Comparison of ENCODE assay signal across 8 cellular contexts in the genomic region with DNA sequence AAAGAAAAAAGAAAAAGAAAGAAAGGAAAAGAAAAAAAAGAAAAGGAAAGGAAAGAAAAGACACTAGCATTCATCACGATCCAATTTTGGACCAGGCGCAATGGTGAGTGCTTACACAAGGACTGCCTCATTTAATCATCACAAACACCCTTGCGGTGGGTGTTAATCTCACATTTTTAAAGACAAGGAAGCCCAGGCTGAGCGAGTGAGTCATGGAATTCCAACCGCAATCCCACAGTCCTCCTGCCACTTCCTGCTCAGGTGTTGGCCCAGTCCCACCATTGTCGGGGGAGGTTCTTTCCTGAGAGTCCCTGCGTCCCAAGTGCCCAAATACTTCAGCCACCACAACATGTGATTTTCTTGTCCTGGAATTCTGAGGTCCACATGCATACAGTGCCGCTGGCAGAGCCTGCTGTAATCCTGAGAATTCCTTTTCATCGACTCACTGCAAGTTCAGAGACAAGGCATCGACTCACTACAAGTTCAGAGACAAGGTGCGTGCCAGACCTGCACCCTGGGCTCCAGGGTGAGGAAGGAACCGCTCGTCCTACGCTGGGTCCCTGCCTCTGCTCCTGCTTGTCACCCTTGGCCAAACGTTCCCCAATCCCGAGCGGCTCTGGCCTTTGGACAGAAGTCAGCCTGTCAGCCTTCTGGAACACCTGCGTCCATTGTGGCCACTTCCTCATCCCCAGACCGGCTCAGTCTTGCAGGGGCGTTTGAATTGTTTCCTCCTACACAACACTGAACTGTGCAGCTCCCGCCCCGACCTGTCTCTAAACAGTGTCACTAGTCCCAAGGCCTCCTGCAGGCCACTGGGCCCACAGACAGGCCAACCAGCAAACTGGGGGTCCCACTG. TPM values are rescaled to one million over a fixed set of nuclear protein-coding genes. Genes with fewer than 3 reads are reported as not detected.
DNase-seq lines count a peak whose midpoint lies in the region; ATAC-seq, FAIRE-seq and TF ChIP-seq lines count a peak whose summit lies in the region.
"Had no signal": no experiment of that assay in that cellular context is flagged by ENCODE, and none has a peak within 500 bp of the region (broad histone marks: within the 10 kb centered on the region; RNA-seq: fewer than 3 reads in every experiment).

No MANE protein-coding gene starts in this region.

- H3K4me3 ChIP-seq in hepatocyte = no peak overlapping the region
- no peak overlapping the region for H3K4me3 ChIP-seq in ovary

- H3K9me2 ChIP-seq in hepatocyte (replicated peaks; ENCODE audit: insufficient read depth) = no peaks in the 10 kb centered on the region

- no peak for TF ChIP-seq CTCF in hepatocyte (IDR thresholded peaks at IDR 0.05; ENCODE audit: poor library complexity)
- TF ChIP-seq CTCF in ovary (IDR thresholded peaks at IDR 0.05) = no peak

- ATAC-seq in GM21526 (IDR thresholded peaks at IDR 0.05; ENCODE audit: low FRiP score, unreplicated experiment) = no peak

- intact Hi-C loops in ovary (cut with DNase I) = no loop called here

- WGBS in hepatocyte (ENCODE audit: low lambda C conversion rate, missing lambda C conversion rate) = 46% methylated on average over 22 of the region's 22 CpGs
- 32 to 43% (median 35%) methylated on average over 22 of the region's 22 CpGs for WGBS in ovary, 3 donors

- H3K4me1 ChIP-seq in hepatocyte (ENCODE audit: insufficient read depth) = peaks cover 5% of the 10 kb centered on the region
- H3K4me1 ChIP-seq in ovary (ENCODE audit: insufficient read depth) = no peaks in the 10 kb centered on the region

- H3K27me3 ChIP-seq in hepatocyte (no peaks in the 10 kb centered on the region), ovary (no peaks in the 10 kb centered on the region)

- peak; percentile 95 for DNase-seq in H54 (ENCODE audit: insufficient read length, low spot score)
- peak; percentile 81 for DNase-seq in T1000 (lab: John Stamatoyannopoulos, UW)
- peak; percentile 70 for DNase-seq in hepatocyte (ENCODE audit: low spot score)
- DNase-seq in stromal cell of bone marrow (ENCODE audit: low read depth) = peak; percentile 72
- no peak for DNase-seq in stimulated activated CD4-positive, alpha-beta T cell treated with anti-CD3 and anti-CD28 coated beads, Interleukin-12 subunit alpha, Interleukin-12 subunit beta, amount 100 ng/mL, for 4 hours
- no peak for DNase-seq in ovary
- DNase-seq: NCI-H2107 had no signal

- H3K27ac ChIP-seq in hepatocyte = peak overlapping the region; percentile 76
- H3K27ac ChIP-seq in ovary = no peak overlapping the region

- no peaks in the 10 kb centered on the region for H3K79me2 ChIP-seq in hepatocyte

- no peak overlapping the region for H2AFZ ChIP-seq in hepatocyte

- H3K9me3 ChIP-seq in hepatocyte (ENCODE audit: low read depth) = no peaks in the 10 kb centered on the region
- no peaks in the 10 kb centered on the region for H3K9me3 ChIP-seq in ovary

- peak; percentile 93 for FAIRE-seq in H54 (lab: Jason Lieb, UNC)

- no peak for TF ChIP-seq POLR2A in H54 (IDR thresholded peaks at IDR 0.05; ENCODE audit: low read depth, low read length)
- TF ChIP-seq POLR2A in ovary (IDR thresholded peaks at IDR 0.05) = no peak

- no peak for TF ChIP-seq EP300 in ovary (IDR thresholded peaks at IDR 0.05)

- H3K36me3 ChIP-seq in hepatocyte (replicated peaks; ENCODE audit: insufficient read depth, low read depth) = no peaks in the 10 kb centered on the region
- H3K36me3 ChIP-seq in ovary = no peaks in the 10 kb centered on the region

- peak overlapping the region; percentile 36 for H3K4me2 ChIP-seq in hepatocyte

- no peaks in the 10 kb centered on the region for H4K20me1 ChIP-seq in hepatocyte (ENCODE audit: insufficient read depth, poor library complexity, severe bottlenecking)

RNA-seq across cellular contexts. Expression of a gene that starts 5.8 kb away (rescaled TPM):
- 4.3 and 5.4 TPM in 2 replicates for total RNA-seq in hepatocyte
- 4.9 and 7.9 TPM in 2 replicates for polyA plus RNA-seq in hepatocyte
- total RNA-seq in ovary = 1 to 10 TPM in 1 of 7 donors, under 1 TPM in 3, not detected in 3; 0.32 to 1.0 (median 0.45) TPM
- polyA plus RNA-seq in ovary = 1 to 10 TPM in 1 of 2 donors, under 1 TPM in 1; 0.28 to 1.8 TPM

RNA-seq across cellular contexts. Expression of a gene that starts 18.8 kb away (rescaled TPM):
- total RNA-seq in hepatocyte (not detected in 2 replicates), ovary (1 to 10 TPM in 3 of 7 donors, under 1 TPM in 1, not detected in 3; 0.87 to 9.3 (median 2.4) TPM)
- polyA plus RNA-seq in hepatocyte (not detected in 2 replicates), ovary (under 1 TPM in 1 of 2 donors, not detected in 1; 0.53 TPM)

RNA-seq across cellular contexts. Expression of a gene that starts 22.1 kb away (rescaled TPM):
- total RNA-seq in hepatocyte (50.0 and 60.2 TPM in 2 replicates), ovary (1 to 10 TPM in 4 of 7 donors, under 1 TPM in 1, not detected in 2; 0.60 to 7.2 (median 1.3) TPM)
- polyA plus RNA-seq in hepatocyte (66.3 and 100 TPM in 2 replicates), ovary (under 1 TPM in 1 of 2 donors, not detected in 1; 0.10 TPM)

RNA-seq across cellular contexts. Expression of a gene that starts 37.6 kb away (rescaled TPM):
- total RNA-seq in hepatocyte (not detected in 2 replicates), ovary (under 1 TPM in 1 of 7 donors, not detected in 6; 0.20 TPM)
- polyA plus RNA-seq in hepatocyte (not detected in 2 replicates), ovary (not detected)

RNA-seq across cellular contexts. Expression of a gene that starts 47.1 kb away (rescaled TPM):
- 31.6 and 45.1 TPM in 2 replicates for total RNA-seq in hepatocyte
- polyA plus RNA-seq in hepatocyte = 33.1 and 40.0 TPM in 2 replicates
- 10 to 100 TPM; 24.7 to 46.0 (median 30.6) TPM for total RNA-seq in ovary
- 10 to 100 TPM in 1 of 2 donors, 1 to 10 TPM in 1; 3.0 to 50.9 TPM for polyA plus RNA-seq in ovary

Comparison
In these comparisons a context has a peak if more than half of its experiments do, and no peak if none do; other contexts are left out.
1. DNase-seq: peak in H54 (single experiment), T1000 (single experiment), hepatocyte (single experiment) and stromal cell of bone marrow (single experiment); none in stimulated activated CD4-positive, alpha-beta T cell treated with anti-CD3 and anti-CD28 coated beads, Interleukin-12 subunit alpha, Interleukin-12 subunit beta, amount 100 ng/mL, for 4 hours (single experiment) and ovary (0 of 5).